ENCODE assay signal across 9 cellular contexts in genomic region chr2:231452799-231453508, GRCh38. TPM values are rescaled to one million over a fixed set of nuclear protein-coding genes. Genes with fewer than 3 reads are reported as not detected.
DNase-seq lines count a peak whose midpoint lies in the region; ATAC-seq and TF ChIP-seq lines count a peak whose summit lies in the region.
"Had no signal": no experiment of that assay in that cellular context is flagged by ENCODE, and none has a peak within 500 bp of the region (broad histone marks: within the 10 kb centered on the region; RNA-seq: fewer than 3 reads in every experiment).

No MANE protein-coding gene starts in this region.

- no peak overlapping the region for H3K27ac ChIP-seq in coronary artery
- H3K27ac ChIP-seq: heart right ventricle had no signal

- H3K27me3 Mint-ChIP-seq in activated naive CD8-positive, alpha-beta T cell: no peaks in the 10 kb centered on the region
- H3K27me3 Mint-ChIP-seq in naive B cell: no peaks in the 10 kb centered on the region

- H3K27ac Mint-ChIP-seq in activated naive CD8-positive, alpha-beta T cell: peak overlapping the region; percentile 87
- H3K27ac Mint-ChIP-seq in naive B cell: peak overlapping the region in 4 of 6 donors; percentile 61 to 84 (median 80)

- H3K9me3 Mint-ChIP-seq in activated naive CD8-positive, alpha-beta T cell (ENCODE audit: low read depth): no peaks in the 10 kb centered on the region
- H3K9me3 Mint-ChIP-seq in naive B cell: no peaks in the 10 kb centered on the region

- no peak overlapping the region for H3K4me3 Mint-ChIP-seq in activated naive CD8-positive, alpha-beta T cell
- peak overlapping the region in 1 of 8 donors; percentile 12 for H3K4me3 Mint-ChIP-seq in naive B cell

- peaks cover 4% of the 10 kb centered on the region for H3K36me3 Mint-ChIP-seq in activated naive CD8-positive, alpha-beta T cell
- peaks cover 14 to 18% of the 10 kb centered on the region in 2 donors for H3K36me3 Mint-ChIP-seq in naive B cell

- no peak for TF ChIP-seq CTCF in coronary artery (IDR thresholded peaks at IDR 0.05)

- H3K4me1 Mint-ChIP-seq in activated naive CD8-positive, alpha-beta T cell (ENCODE audit: low read depth): peaks cover 29% of the 10 kb centered on the region
- H3K4me1 Mint-ChIP-seq in naive B cell: peaks cover 9 to 18% (median 14%) of the 10 kb centered on the region in 3 donors

- no peak overlapping the region for H3K4me3 ChIP-seq in coronary artery
- H3K4me3 ChIP-seq: heart right ventricle had no signal

- ATAC-seq in naive B cell (ENCODE audit: low read depth in 2 of 2) (peak in 1 of 2 donors; percentile 9), HG03159 (IDR thresholded peaks at IDR 0.05; ENCODE audit: unreplicated experiment) (no peak)

- DNase-seq in EH (ENCODE audit: low read depth) (peak; percentile 23), MV-4-11 (lab: John Stamatoyannopoulos, UW) (peak; percentile 36), naive B cell (no peak), medulla oblongata (ENCODE audit: extremely low spot score) (no peak), SKM-1 (lab: John Stamatoyannopoulos, UW; ENCODE audit: unreplicated experiment) (no peak), coronary artery (ENCODE audit: low spot score) (no peak)
- DNase-seq: heart right ventricle had no signal

RNA-seq across cellular contexts. Expression of gene NCL, which starts 11.3 kb away (rescaled TPM):
- 100 to 1,000 TPM; 176 to 589 (median 428) TPM for polyA plus RNA-seq in naive B cell (ENCODE audit: low read depth in 6 of 6)

RNA-seq across cellular contexts. Expression of gene B3GNT7, which starts 57.4 kb away (rescaled TPM):
- 1 to 10 TPM in 4 of 6 donors, under 1 TPM in 2; 0.35 to 2.3 (median 1.2) TPM for polyA plus RNA-seq in naive B cell (ENCODE audit: low read depth in 6 of 6)

Comparison
In these comparisons a context has a peak if more than half of its experiments do, and no peak if none do; other contexts are left out.
1. DNase-seq: peak in EH (single experiment) and MV-4-11 (single experiment); none in naive B cell (single experiment), medulla oblongata (single experiment), SKM-1 (single experiment) and coronary artery (single experiment).